ENCODE assay signal across 1 cellular context in the genomic region with DNA sequence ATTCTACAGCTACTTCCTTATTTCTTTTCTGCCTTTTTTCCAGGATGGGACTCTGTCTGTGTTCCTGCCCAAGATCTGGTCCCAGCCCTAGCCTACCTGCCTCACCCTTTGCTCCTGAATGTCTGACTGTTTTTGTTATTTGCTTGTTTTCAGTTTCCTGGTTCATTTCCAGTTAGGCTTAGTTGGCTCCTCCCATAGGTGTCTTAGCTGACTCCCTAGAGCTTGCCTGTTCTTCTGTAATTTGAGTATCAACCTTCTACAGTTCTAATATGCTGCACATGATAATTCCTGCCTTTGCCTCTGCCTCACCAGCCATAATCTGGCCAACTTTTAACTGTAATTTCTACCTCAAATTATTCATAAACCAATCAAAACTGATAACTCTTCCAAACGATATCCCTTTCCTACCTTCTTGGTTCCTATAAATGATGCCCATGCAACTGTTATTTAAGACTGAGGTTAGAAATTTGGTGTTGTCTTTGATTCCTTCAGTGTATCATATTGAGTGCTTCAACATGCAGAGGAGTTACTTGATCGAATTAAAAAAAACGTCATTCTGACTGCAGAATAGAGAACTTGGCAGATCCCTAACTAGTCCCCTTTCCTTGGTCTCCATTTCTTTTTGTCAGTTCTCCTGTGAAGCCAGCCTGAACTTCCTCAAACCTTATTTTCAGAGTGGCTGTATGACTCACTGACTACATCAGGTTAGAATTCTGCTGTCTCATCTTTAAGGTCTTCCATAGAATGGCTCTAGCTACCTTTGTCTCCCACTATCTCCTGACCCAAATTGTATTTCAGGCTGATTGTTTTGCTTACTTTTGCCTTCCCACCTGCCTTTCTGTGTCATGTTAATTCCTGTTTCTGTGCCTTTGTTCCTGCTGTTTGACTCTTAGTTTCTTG.
TF ChIP-seq lines count a peak whose summit lies in the region.

No MANE protein-coding gene starts in this region.

TF ChIP-seq in K562, 482 proteins besides CTCF, POLR2A, EP300 and RAD21 (continued from another document and continues in another):
- peak; percentile 51; the same call in 1 of the 2 replicates for TF ChIP-seq ATF7 (IDR thresholded peaks at IDR 0.05)
- peak; percentile 35; the same call in 1 of the 2 replicates for TF ChIP-seq PHF8 (IDR thresholded peaks at IDR 0.05; ENCODE audit: borderline replicate concordance, low read length)
- 0 out of 2 replicates have a peak, but pooled peaks have one; percentile 3 for TF ChIP-seq SMC3 (conservative IDR thresholded peaks at IDR 0.05; ENCODE audit: insufficient read depth, low read depth, low read length)
- peak; percentile 75; the same call in 1 of the 2 replicates for TF ChIP-seq EHMT2 (IDR thresholded peaks at IDR 0.05)
- peak; percentile 76; the same call in 1 of the 2 replicates for TF ChIP-seq MIER1 (IDR thresholded peaks at IDR 0.05; ENCODE audit: low read depth)
- peak; percentile 81; the same call in 1 of the 2 replicates for TF ChIP-seq ZBTB2 (IDR thresholded peaks at IDR 0.05)
- no peak for TF ChIP-seq TFAM (CRISPR knock-in tag; conservative IDR thresholded peaks at IDR 0.05)
- no peak for TF ChIP-seq PHB2 (IDR thresholded peaks at IDR 0.05; ENCODE audit: low read depth)
- 0 out of 2 replicates have a peak, but pooled peaks have one; percentile 43 for TF ChIP-seq GTF2E2 (tag; IDR thresholded peaks at IDR 0.05)
- TF ChIP-seq RNF219 (CRISPR knock-in tag; IDR thresholded peaks at IDR 0.05), result no peak
- TF ChIP-seq PPARD (CRISPR knock-in tag; IDR thresholded peaks at IDR 0.05), result no peak
- peak; percentile 44 for TF ChIP-seq NUFIP1 (IDR thresholded peaks at IDR 0.05; ENCODE audit: partially characterized antibody)
- peak; percentile 99 for TF ChIP-seq ZNF316 (IDR thresholded peaks at IDR 0.05)
- no peak for TF ChIP-seq SMARCA5 (IDR thresholded peaks at IDR 0.05)
- no peak for TF ChIP-seq GABPB2 (CRISPR knock-in tag; conservative IDR thresholded peaks at IDR 0.05)
- TF ChIP-seq SUPT5H (IDR thresholded peaks at IDR 0.05), result peak; percentile 46; the same call in 1 of the 2 replicates
- TF ChIP-seq ZBTB17 (CRISPR knock-in tag; IDR thresholded peaks at IDR 0.05), result no peak
- no peak for TF ChIP-seq MEIS2 (IDR thresholded peaks at IDR 0.05; ENCODE audit: partially characterized antibody)
- TF ChIP-seq CTBP1 (IDR thresholded peaks at IDR 0.05; ENCODE audit: borderline replicate concordance), result peak; percentile 89
- TF ChIP-seq MNT (conservative IDR thresholded peaks at IDR 0.05), result peak in 1 of 2 experiments; percentile 42; a peak in 1 of 4 replicates
- TF ChIP-seq MLLT1 (IDR thresholded peaks at IDR 0.05), result peak; percentile 55 to 77; a peak in 3 of 4 replicates
- no peak for TF ChIP-seq ZNF77 (CRISPR knock-in tag; IDR thresholded peaks at IDR 0.05)
- TF ChIP-seq PRDM10 (IDR thresholded peaks at IDR 0.05; ENCODE audit: partially characterized antibody), result peak; percentile 66
- no peak for TF ChIP-seq NR4A1 (CRISPR knock-in tag; IDR thresholded peaks at IDR 0.05)
- TF ChIP-seq NR4A1 (tag; IDR thresholded peaks at IDR 0.05), result no peak
- TF ChIP-seq FOS (IDR thresholded peaks at IDR 0.05; ENCODE audit: extremely low read depth, insufficient read length), result peak; percentile 31
- peak; percentile 97 for TF ChIP-seq JUND (IDR thresholded peaks at IDR 0.05; ENCODE audit: borderline replicate concordance, low read depth, low read length)
- TF ChIP-seq JUND (tag; IDR thresholded peaks at IDR 0.05; ENCODE audit: borderline replicate concordance, low read depth, low read length), result peak; percentile 97
- no peak for TF ChIP-seq RFX7 (CRISPR knock-in tag; IDR thresholded peaks at IDR 0.05)
- no peak for TF ChIP-seq ZNF384 (IDR thresholded peaks at IDR 0.05; ENCODE audit: low read depth, low read length)
- TF ChIP-seq NBN (IDR thresholded peaks at IDR 0.05; ENCODE audit: low read depth), result peak; percentile 87
- TF ChIP-seq ZKSCAN8 (CRISPR knock-in tag; IDR thresholded peaks at IDR 0.05), result no peak
- TF ChIP-seq POLR2AphosphoS5 (IDR thresholded peaks at IDR 0.05; ENCODE audit: control insufficient read depth, insufficient read depth, low read depth, low read length), result peak; percentile 32; the same call in 1 of the 2 replicates
- TF ChIP-seq TAL1 (IDR thresholded peaks at IDR 0.05), result peak; percentile 35
- TF ChIP-seq YY1 (IDR thresholded peaks at IDR 0.05; ENCODE audit: borderline replicate concordance in 1 of 3, control insufficient read depth in 1 of 3, extremely low read depth in 1 of 3, insufficient read depth in 3 of 3, insufficient read length in 1 of 3, insufficient replicate concordance in 2 of 3, low read depth in 1 of 3, low read length in 2 of 3), result peak in 1 of 3 experiments; percentile 52
- 0 out of 2 replicates have a peak, but pooled peaks have one; percentile 28 for TF ChIP-seq PKNOX1 (IDR thresholded peaks at IDR 0.05)
- TF ChIP-seq HDAC1 (IDR thresholded peaks at IDR 0.05), result peak in 1 of 2 experiments; percentile 63; a peak in 1 of 4 replicates
- TF ChIP-seq ZBTB11 (CRISPR knock-in tag; IDR thresholded peaks at IDR 0.05), result peak in 1 of 3 experiments; percentile 46; a peak in 1 of 6 replicates
